Comparison of ENCODE assay signal across 11 cellular contexts in genomic region chr1:54359393-54360162, GRCh38. TPM values are rescaled to one million over a fixed set of nuclear protein-coding genes. Genes with fewer than 3 reads are reported as not detected.
A peak's percentile ranks its signal among the peaks of the same experiment; 100 is the strongest.
DNase-seq lines count a peak whose midpoint lies in the region; ATAC-seq and TF ChIP-seq lines count a peak whose summit lies in the region.
"Had no signal": no experiment of that assay in that cellular context is flagged by ENCODE, and none has a peak within 500 bp of the region (broad histone marks: within the 10 kb centered on the region; RNA-seq: fewer than 3 reads in every experiment).

No MANE protein-coding gene starts in this region.

- no peak overlapping the region for H3K4me3 Mint-ChIP-seq in central memory CD8-positive, alpha-beta T cell
- H3K4me3 Mint-ChIP-seq in Calu3 (ENCODE audit: low read depth, unreplicated experiment), result no peak overlapping the region
- H3K4me3 Mint-ChIP-seq: nephron progenitor cell had no signal

- intact Hi-C loops in psoas muscle (cut with DNase I), result no loop called here
- intact Hi-C loops in Calu3 (cut with micrococcal nuclease; ENCODE audit: unreplicated experiment), result no loop called here

- H3K27ac Mint-ChIP-seq in central memory CD8-positive, alpha-beta T cell (ENCODE audit: low read depth), result peak overlapping the region; percentile 16
- no peak overlapping the region for H3K27ac Mint-ChIP-seq in Calu3 (ENCODE audit: unreplicated experiment)

- H3K36me3 ChIP-seq in psoas muscle (ENCODE audit: insufficient read depth in 1 of 2, low read depth in 1 of 2), result no peaks in the 10 kb centered on the region
- H3K36me3 ChIP-seq: thoracic aorta had no signal

- no peaks in the 10 kb centered on the region for H3K36me3 Mint-ChIP-seq in central memory CD8-positive, alpha-beta T cell (ENCODE audit: insufficient read depth)
- no peaks in the 10 kb centered on the region for H3K36me3 Mint-ChIP-seq in Calu3 (ENCODE audit: insufficient read depth, unreplicated experiment)

- ATAC-seq in activated CD4-positive, CD25-positive, alpha-beta regulatory T cell treated with anti-CD3 and anti-CD28 coated beads, Interleukin-2, amount 50 U/mL, for 24 hours, result peak; percentile 56 to 60
- ATAC-seq in central memory CD8-positive, alpha-beta T cell (replicated peaks; ENCODE audit: extremely low read depth, poor library complexity, severe bottlenecking), result no peak
- ATAC-seq in psoas muscle, result no peak

- H3K27me3 ChIP-seq in psoas muscle (ENCODE audit: insufficient read depth in 3 of 3, low read length in 2 of 3), result no peaks in the 10 kb centered on the region

- no peak overlapping the region for H3K4me3 ChIP-seq in psoas muscle
- H3K4me3 ChIP-seq: thoracic aorta had no signal

- peaks cover 73% of the 10 kb centered on the region for H3K4me1 Mint-ChIP-seq in central memory CD8-positive, alpha-beta T cell
- H3K4me1 Mint-ChIP-seq in Calu3 (ENCODE audit: low read depth, unreplicated experiment), result no peaks in the 10 kb centered on the region

- peaks cover 69% of the 10 kb centered on the region for H3K4me1 ChIP-seq in psoas muscle

- H3K9me3 Mint-ChIP-seq in central memory CD8-positive, alpha-beta T cell, result no peaks in the 10 kb centered on the region
- no peaks in the 10 kb centered on the region for H3K9me3 Mint-ChIP-seq in Calu3 (ENCODE audit: low read depth, unreplicated experiment)
- H3K9me3 Mint-ChIP-seq: nephron progenitor cell had no signal

- 69 to 79% (median 76%) methylated on average over 9 of the region's 9 CpGs for WGBS in psoas muscle, 3 donors

- BruUV-seq in Calu3 (replicated peaks; lab: Mats Ljungman, UMichigan), result no TSS peak

- CTCF ChIA-PET in Calu3 (lab: Charles Lee), result interaction anchor here (0.6 to 0.7 kb wide), 3 partner anchors 101 to 160 kb away, joined by 3 to 6 read pairs (median 3); no protein-coding TSS in a partner anchor

- no peaks in the 10 kb centered on the region for H3K9me3 ChIP-seq in psoas muscle
- H3K9me3 ChIP-seq: thoracic aorta had no signal

- H3K27ac ChIP-seq in psoas muscle, result peak overlapping the region; percentile 46
- H3K27ac ChIP-seq: thoracic aorta had no signal

- H3K27me3 Mint-ChIP-seq in central memory CD8-positive, alpha-beta T cell, result no peaks in the 10 kb centered on the region
- H3K27me3 Mint-ChIP-seq in Calu3 (ENCODE audit: unreplicated experiment), result no peaks in the 10 kb centered on the region

- TF ChIP-seq CTCF in LNCAP (IDR thresholded peaks at IDR 0.05) (peak; percentile 45; the same call in 1 of the 2 replicates), psoas muscle (IDR thresholded peaks at IDR 0.05) (no peak), Calu3 (IDR thresholded peaks at IDR 0.05; ENCODE audit: unreplicated experiment) (no peak)

- DNase-seq in activated CD4-positive, CD25-positive, alpha-beta regulatory T cell (lab: John Stamatoyannopoulos, UW), result no peak
- no peak for DNase-seq in central memory CD8-positive, alpha-beta T cell (ENCODE audit: low spot score in 2 of 2)
- DNase-seq in psoas muscle (no peak), T-helper 9 cell (no peak), hippocampal formation (lab: John Stamatoyannopoulos, UW) (no peak), Calu3 (no peak)
- DNase-seq: NCI-H1092 treated with DMSO at 0.1 percent for 48 hours, nephron progenitor cell had no signal

RNA-seq across cellular contexts. Expression of gene SSBP3, which starts 46.6 kb away (rescaled TPM):
- 10 to 100 TPM; 13.8 to 24.2 (median 22.0) TPM for total RNA-seq in psoas muscle
- polyA plus RNA-seq in psoas muscle, result 10 to 100 TPM in 2 of 3 donors, 1 to 10 TPM in 1; 7.9 to 22.6 (median 12.5) TPM
- 16.6 and 16.7 TPM in 2 replicates for total RNA-seq in Calu3 (2022)

Comparison
In these comparisons a context has a peak if more than half of its experiments do, and no peak if none do; other contexts are left out.
1. ATAC-seq: peak in activated CD4-positive, CD25-positive, alpha-beta regulatory T cell treated with anti-CD3 and anti-CD28 coated beads, Interleukin-2, amount 50 U/mL, for 24 hours (2 of 2); none in central memory CD8-positive, alpha-beta T cell (single experiment) and psoas muscle (0 of 4).